20 cellular contexts compared by ENCODE assay signal in the genomic region with DNA sequence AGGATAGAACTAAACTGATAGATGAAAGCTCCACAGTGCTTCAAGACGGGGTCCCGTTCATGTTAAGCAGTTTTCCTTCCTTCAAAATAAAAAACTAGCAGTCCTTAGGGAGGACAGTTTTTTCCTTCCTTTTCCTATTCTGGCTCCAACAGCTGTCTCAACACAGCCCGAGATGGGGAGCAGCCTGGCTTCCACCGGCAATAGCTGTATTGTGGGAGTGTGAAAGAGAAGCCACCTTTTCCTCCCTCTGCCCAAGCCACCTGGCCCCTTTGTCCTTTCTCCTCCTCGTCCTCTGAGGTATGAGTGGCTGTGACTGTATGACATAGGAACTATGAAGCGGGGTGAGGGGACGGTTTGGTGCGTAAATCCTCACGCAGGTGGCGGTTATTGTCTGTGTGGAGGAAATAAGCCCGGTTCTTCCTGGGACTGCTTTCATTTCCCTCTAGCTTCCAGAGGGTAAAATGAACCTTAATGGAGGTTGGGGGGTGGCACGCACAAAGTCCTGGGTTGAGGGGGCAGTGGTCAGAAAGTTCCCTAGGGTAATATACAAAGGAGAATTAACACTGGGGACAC. TPM values are rescaled to one million over a fixed set of nuclear protein-coding genes. Genes with fewer than 3 reads are reported as not detected.
A peak's percentile ranks its signal among the peaks of the same experiment; 100 is the strongest.
DNase-seq lines count a peak whose midpoint lies in the region; ATAC-seq and TF ChIP-seq lines count a peak whose summit lies in the region.
"Had no signal": no experiment of that assay in that cellular context is flagged by ENCODE, and none has a peak within 500 bp of the region (broad histone marks: within the 10 kb centered on the region; RNA-seq: fewer than 3 reads in every experiment).

No MANE protein-coding gene starts in this region.

- TF ChIP-seq POLR2A in heart left ventricle (IDR thresholded peaks at IDR 0.05) = no peak
- TF ChIP-seq POLR2A in tibial nerve (IDR thresholded peaks at IDR 0.05) = no peak

- TF ChIP-seq CTCF in heart left ventricle (IDR thresholded peaks at IDR 0.05) = no peak
- TF ChIP-seq CTCF in WTC11 (IDR thresholded peaks at IDR 0.05) = no peak
- TF ChIP-seq CTCF in mucosa of descending colon (IDR thresholded peaks at IDR 0.05) = no peak
- no peak for TF ChIP-seq CTCF in tibial nerve (IDR thresholded peaks at IDR 0.05)

- H3K4me3 ChIP-seq in heart left ventricle (no peak overlapping the region), mucosa of descending colon (no peak overlapping the region), tibial nerve (no peak overlapping the region)
- no peak overlapping the region for H3K4me3 ChIP-seq in CD4-positive, alpha-beta memory T cell (ENCODE audit: low read length in 2 of 2)
- H3K4me3 ChIP-seq: K562, MG63, SK-N-MC had no signal

- H3K27ac ChIP-seq in heart left ventricle (peak overlapping the region in 8 of 12 donors; percentile 12 to 60 (median 35)), tibial nerve (peak overlapping the region in 3 of 4 donors; percentile 46 to 84 (median 72))
- H3K27ac ChIP-seq in CD4-positive, alpha-beta memory T cell (ENCODE audit: low read depth, low read length) = no peak overlapping the region
- H3K27ac ChIP-seq: C4-2B, SK-N-MC had no signal

- WGBS in heart left ventricle, 4 donors = 45 to 57% (median 49%) methylated on average over 12 of the region's 12 CpGs
- WGBS in tibial nerve, 2 donors = 68 to 80% methylated on average over 12 of the region's 12 CpGs

- no peaks in the 10 kb centered on the region for H3K36me3 Mint-ChIP-seq in WTC11
- peaks cover 0 to 12% of the 10 kb centered on the region in 2 donors for H3K36me3 Mint-ChIP-seq in CD4-positive, alpha-beta memory T cell

- no peaks in the 10 kb centered on the region for H3K9me3 Mint-ChIP-seq in WTC11
- H3K9me3 Mint-ChIP-seq in CD4-positive, alpha-beta memory T cell = no peaks in the 10 kb centered on the region
- H3K9me3 Mint-ChIP-seq: HFFc6 had no signal

- TF ChIP-seq EP300 in tibial nerve (IDR thresholded peaks at IDR 0.05) = no peak

- H3K36me3 ChIP-seq in heart left ventricle (peaks cover 0 to 8% (median 0%) of the 10 kb centered on the region in 9 donors), mucosa of descending colon (ENCODE audit: low read depth) (no peaks in the 10 kb centered on the region), tibial nerve (no peaks in the 10 kb centered on the region)
- H3K36me3 ChIP-seq in CD4-positive, alpha-beta memory T cell (ENCODE audit: insufficient read depth, low read length) = no peaks in the 10 kb centered on the region
- H3K36me3 ChIP-seq: Peyer's patch had no signal

- peak overlapping the region; percentile 89 for H3K27ac Mint-ChIP-seq in WTC11
- H3K27ac Mint-ChIP-seq in CD4-positive, alpha-beta memory T cell = no peak overlapping the region
- H3K27ac Mint-ChIP-seq: HFFc6 had no signal

- H3K4me1 ChIP-seq in heart left ventricle (peaks cover 5 to 62% (median 27%) of the 10 kb centered on the region in 12 donors), mucosa of descending colon (ENCODE audit: low read depth) (peaks cover 16% of the 10 kb centered on the region), tibial nerve (peaks cover 0 to 55% (median 20%) of the 10 kb centered on the region in 4 donors)
- H3K4me1 ChIP-seq in CD4-positive, alpha-beta memory T cell (ENCODE audit: insufficient read depth, low read length) = no peaks in the 10 kb centered on the region

- H3K9me3 ChIP-seq in heart left ventricle (no peaks in the 10 kb centered on the region), mucosa of descending colon (no peaks in the 10 kb centered on the region), tibial nerve (no peaks in the 10 kb centered on the region)
- no peaks in the 10 kb centered on the region for H3K9me3 ChIP-seq in CD4-positive, alpha-beta memory T cell (ENCODE audit: control insufficient read depth in 1 of 2, low read length in 2 of 2)
- H3K9me3 ChIP-seq: MG63, Peyer's patch had no signal

- peaks cover 28% of the 10 kb centered on the region for H3K4me1 Mint-ChIP-seq in WTC11
- H3K4me1 Mint-ChIP-seq in CD4-positive, alpha-beta memory T cell = peaks cover 2 to 14% (median 7%) of the 10 kb centered on the region in 4 donors

- H3K27me3 Mint-ChIP-seq in WTC11 (ENCODE audit: low read depth) = no peaks in the 10 kb centered on the region
- peaks cover 2 to 7% of the 10 kb centered on the region in 2 donors for H3K27me3 Mint-ChIP-seq in CD4-positive, alpha-beta memory T cell

- intact Hi-C loops in heart left ventricle (cut with DNase I) (loop anchor here in 3 of 10 donors (5.0 to 10.0 kb wide), 6 partner anchors 47 to 145 kb away; a partner anchor contains a TSS), left ventricle myocardium superior (cut with micrococcal nuclease) (loop anchor here (5.0 kb wide), 1 partner anchor 162 kb away; no protein-coding TSS in a partner anchor), mucosa of descending colon (cut with DNase I, micrococcal nuclease) (no loop called here)
- intact Hi-C loops in CD4-positive, alpha-beta memory T cell (cut with micrococcal nuclease) = no loop called here

- ATAC-seq in heart left ventricle (no peak), left ventricle myocardium superior (no peak), WTC11 (no peak), mucosa of descending colon (peak; percentile 61)
- ATAC-seq: HepG2, K562 had no signal

- H3K27me3 ChIP-seq in heart left ventricle (no peaks in the 10 kb centered on the region), tibial nerve (no peaks in the 10 kb centered on the region)
- H3K27me3 ChIP-seq in CD4-positive, alpha-beta memory T cell (ENCODE audit: insufficient read depth, low read length) = no peaks in the 10 kb centered on the region
- H3K27me3 ChIP-seq: MG63, Peyer's patch had no signal

- H3K4me3 Mint-ChIP-seq in WTC11 = no peak overlapping the region
- H3K4me3 Mint-ChIP-seq in CD4-positive, alpha-beta memory T cell = no peak overlapping the region
- H3K4me3 Mint-ChIP-seq: HFFc6 had no signal

- CTCF ChIA-PET in WTC11 (lab: Charles Lee) = no interaction called here
- CTCF ChIA-PET in CD4-positive, alpha-beta memory T cell (lab: Charles Lee; ENCODE audit: partially characterized antibody) = no interaction called here

- POLR2A ChIA-PET in WTC11 (lab: Charles Lee) = no interaction called here
- POLR2A ChIA-PET in CD4-positive, alpha-beta memory T cell (lab: Charles Lee; ENCODE audit: partially characterized antibody) = no interaction called here

- DNase-seq in heart left ventricle (no peak), left ventricle myocardium superior (no peak), WTC11 (ENCODE audit: low spot score) (no peak), mucosa of descending colon (no peak), tibial nerve (ENCODE audit: low spot score in 2 of 2) (no peak), COLO829 (ENCODE audit: low spot score) (no peak), NCI-H524 (lab: John Stamatoyannopoulos, UW) (no peak)
- DNase-seq in CD4-positive, alpha-beta memory T cell = no peak
- DNase-seq: DMS79, H7, HFFc6, MG63, NCI-H1436, NCI-H187 treated with DMSO at 0.1 percent for 48 hours, NCI-H526, Peyer's patch had no signal

TF ChIP-seq in WTC11, 78 proteins besides CTCF, POLR2A, EP300 and RAD21 (continues in another document):
- no peak for TF ChIP-seq ETV6 (CRISPR knock-in tag; IDR thresholded peaks at IDR 0.05)
- TF ChIP-seq, protein P1, sequence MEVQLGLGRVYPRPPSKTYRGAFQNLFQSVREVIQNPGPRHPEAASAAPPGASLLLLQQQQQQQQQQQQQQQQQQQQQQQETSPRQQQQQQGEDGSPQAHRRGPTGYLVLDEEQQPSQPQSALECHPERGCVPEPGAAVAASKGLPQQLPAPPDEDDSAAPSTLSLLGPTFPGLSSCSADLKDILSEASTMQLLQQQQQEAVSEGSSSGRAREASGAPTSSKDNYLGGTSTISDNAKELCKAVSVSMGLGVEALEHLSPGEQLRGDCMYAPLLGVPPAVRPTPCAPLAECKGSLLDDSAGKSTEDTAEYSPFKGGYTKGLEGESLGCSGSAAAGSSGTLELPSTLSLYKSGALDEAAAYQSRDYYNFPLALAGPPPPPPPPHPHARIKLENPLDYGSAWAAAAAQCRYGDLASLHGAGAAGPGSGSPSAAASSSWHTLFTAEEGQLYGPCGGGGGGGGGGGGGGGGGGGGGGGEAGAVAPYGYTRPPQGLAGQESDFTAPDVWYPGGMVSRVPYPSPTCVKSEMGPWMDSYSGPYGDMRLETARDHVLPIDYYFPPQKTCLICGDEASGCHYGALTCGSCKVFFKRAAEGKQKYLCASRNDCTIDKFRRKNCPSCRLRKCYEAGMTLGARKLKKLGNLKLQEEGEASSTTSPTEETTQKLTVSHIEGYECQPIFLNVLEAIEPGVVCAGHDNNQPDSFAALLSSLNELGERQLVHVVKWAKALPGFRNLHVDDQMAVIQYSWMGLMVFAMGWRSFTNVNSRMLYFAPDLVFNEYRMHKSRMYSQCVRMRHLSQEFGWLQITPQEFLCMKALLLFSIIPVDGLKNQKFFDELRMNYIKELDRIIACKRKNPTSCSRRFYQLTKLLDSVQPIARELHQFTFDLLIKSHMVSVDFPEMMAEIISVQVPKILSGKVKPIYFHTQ (CRISPR knock-in tag; IDR thresholded peaks at IDR 0.05) = no peak
- TF ChIP-seq CREM (CRISPR knock-in tag; IDR thresholded peaks at IDR 0.05) = no peak
- no peak for TF ChIP-seq SMAD3 (CRISPR knock-in tag; IDR thresholded peaks at IDR 0.05; ENCODE audit: borderline replicate concordance)
- TF ChIP-seq, protein P2, sequence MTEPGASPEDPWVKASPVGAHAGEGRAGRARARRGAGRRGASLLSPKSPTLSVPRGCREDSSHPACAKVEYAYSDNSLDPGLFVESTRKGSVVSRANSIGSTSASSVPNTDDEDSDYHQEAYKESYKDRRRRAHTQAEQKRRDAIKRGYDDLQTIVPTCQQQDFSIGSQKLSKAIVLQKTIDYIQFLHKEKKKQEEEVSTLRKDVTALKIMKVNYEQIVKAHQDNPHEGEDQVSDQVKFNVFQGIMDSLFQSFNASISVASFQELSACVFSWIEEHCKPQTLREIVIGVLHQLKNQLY (CRISPR knock-in tag; IDR thresholded peaks at IDR 0.05) = no peak
- no peak for TF ChIP-seq ZNF232 (CRISPR knock-in tag; IDR thresholded peaks at IDR 0.05)
- no peak for TF ChIP-seq SMAD4 (CRISPR knock-in tag; IDR thresholded peaks at IDR 0.05)

RNA-seq across cellular contexts. Expression of a gene that starts 45.0 kb away (rescaled TPM):
- total RNA-seq in heart left ventricle (100 to 1,000 TPM in 7 of 9 donors, 10 to 100 TPM in 2; 74.9 to 242 (median 121) TPM), left ventricle myocardium superior (159 TPM), WTC11 (2021) (24.8 to 26.1 TPM (median 25.1 TPM) in 3 replicates), mucosa of descending colon (10 to 100 TPM; 23.1 to 65.3 (median 26.5) TPM), tibial nerve (10 to 100 TPM; 54.9 to 61.8 (median 59.8) TPM)
- 10 to 100 TPM; 53.6 to 92.0 TPM for polyA plus RNA-seq in heart left ventricle
- total RNA-seq in CD4-positive, alpha-beta memory T cell = 10 to 100 TPM; 25.9 TPM
- polyA plus RNA-seq in CD4-positive, alpha-beta memory T cell = 10 to 100 TPM in 1 of 2 donors, 1 to 10 TPM in 1; 9.1 to 17.3 TPM
